26 cellular contexts compared by ENCODE assay signal in the genomic region with DNA sequence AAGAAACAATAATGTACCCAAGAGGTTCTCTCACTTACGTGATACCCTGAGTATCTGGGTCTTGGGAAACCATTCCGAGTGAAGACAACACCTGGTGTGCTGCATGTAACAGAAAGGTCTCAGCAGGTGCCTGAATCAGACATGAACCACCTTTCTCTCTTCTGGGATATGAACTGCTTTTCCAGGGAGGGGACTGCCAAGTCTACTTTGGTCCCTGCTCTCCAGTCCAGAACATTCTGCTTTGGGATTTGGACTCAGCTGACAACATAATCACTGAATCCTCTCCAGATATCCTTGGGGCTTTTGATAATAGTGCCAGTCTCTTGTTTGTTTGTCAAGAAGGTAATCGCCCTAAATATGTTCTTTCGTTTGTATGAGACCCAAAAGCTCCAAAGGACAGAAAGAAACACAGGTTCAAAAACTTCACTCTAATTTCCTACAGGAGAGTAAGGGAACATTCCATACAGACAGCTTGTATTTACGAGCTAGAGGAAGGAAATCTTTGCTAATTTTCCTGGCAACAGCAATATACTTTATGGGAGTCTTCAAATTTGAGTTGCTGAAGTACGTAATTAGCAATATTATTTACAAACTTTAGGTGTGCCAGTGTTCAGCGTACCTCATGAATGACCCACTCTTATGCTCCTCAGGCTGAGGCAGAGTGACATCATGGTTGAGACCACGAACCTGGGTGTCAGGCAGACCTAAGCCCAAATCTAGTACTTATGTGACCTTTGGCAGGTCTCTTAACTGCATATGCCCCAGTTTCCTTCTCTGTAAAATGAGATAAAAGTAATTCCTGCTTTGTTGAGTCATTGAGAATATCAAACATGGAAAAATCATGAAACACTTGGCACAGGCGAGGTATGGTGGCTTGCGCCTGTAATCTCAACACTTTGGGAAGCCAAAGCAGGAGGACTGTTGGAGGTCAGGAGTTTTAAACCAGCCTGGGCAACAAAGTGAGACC. TPM values are rescaled to one million over a fixed set of nuclear protein-coding genes. Genes with fewer than 3 reads are reported as not detected.
DNase-seq lines count a peak whose midpoint lies in the region; ATAC-seq, FAIRE-seq and TF ChIP-seq lines count a peak whose summit lies in the region.
"Had no signal": no experiment of that assay in that cellular context is flagged by ENCODE, and none has a peak within 500 bp of the region (broad histone marks: within the 10 kb centered on the region; RNA-seq: fewer than 3 reads in every experiment).

No MANE protein-coding gene starts in this region.

- no peak overlapping the region for H3K4me2 ChIP-seq in hepatocyte

- H2AFZ ChIP-seq in hepatocyte = no peak overlapping the region

- peak overlapping the region; percentile 26 for H3K27ac ChIP-seq in hepatocyte
- H3K27ac ChIP-seq in pancreas = peak overlapping the region in 2 of 4 donors; percentile 10 to 14
- H3K27ac ChIP-seq in aorta (ENCODE audit: low read depth in 1 of 2, low read length in 2 of 2) = no peak overlapping the region
- H3K27ac ChIP-seq: SK-N-MC had no signal

- WGBS in hepatocyte (ENCODE audit: low lambda C conversion rate, missing lambda C conversion rate) = 88% methylated on average over 10 of the region's 10 CpGs
- WGBS in pancreas, 2 donors = 71 to 74% methylated on average over 10 of the region's 10 CpGs
- WGBS in aorta, 2 donors = 84 to 85% methylated on average over 10 of the region's 10 CpGs

- no peaks in the 10 kb centered on the region for H3K9me2 ChIP-seq in hepatocyte (replicated peaks; ENCODE audit: insufficient read depth)

- ATAC-seq in Right ventricle myocardium inferior = peak; percentile 55
- ATAC-seq in pancreas = peak in 3 of 4 donors; percentile 13 to 44 (median 17)
- peak; percentile 45 for ATAC-seq in aorta (ENCODE audit: low FRiP score)
- ATAC-seq: activated CD4-positive, alpha-beta T cell treated with anti-CD3 and anti-CD28 coated beads for 36 hours; naive thymus-derived CD4-positive, alpha-beta T cell; stimulated activated naive CD8-positive, alpha-beta T cell treated with anti-CD3 and anti-CD28 coated beads, Interleukin-15, amount 100 ng/mL, for 72 hours had no signal

- H3K79me2 ChIP-seq in hepatocyte = peaks cover 7% of the 10 kb centered on the region

- TF ChIP-seq CTCF in hepatocyte (IDR thresholded peaks at IDR 0.05; ENCODE audit: poor library complexity) (no peak), pancreas (IDR thresholded peaks at IDR 0.05) (no peak), foreskin fibroblast (IDR thresholded peaks at IDR 0.05; ENCODE audit: low read depth, low read length) (no peak)

- no peaks in the 10 kb centered on the region for H3K36me3 ChIP-seq in hepatocyte (replicated peaks; ENCODE audit: insufficient read depth, low read depth)
- no peaks in the 10 kb centered on the region for H3K36me3 ChIP-seq in pancreas
- no peaks in the 10 kb centered on the region for H3K36me3 ChIP-seq in aorta (ENCODE audit: control insufficient read depth in 1 of 2, insufficient read depth in 2 of 2, low read length in 1 of 2)

- FAIRE-seq in pancreas (lab: Jason Lieb, UNC) = no peak
- FAIRE-seq: A204.1, G401.6 had no signal

- intact Hi-C loops in Right ventricle myocardium inferior (cut with DNase I) (loop anchor here (2.0 kb wide), 1 partner anchor 32 kb away; no protein-coding TSS in a partner anchor), cardiac septum (cut with DNase I) (no loop called here), pancreas (cut with DNase I) (no loop called here), aorta (cut with DNase I) (no loop called here)

- no peaks in the 10 kb centered on the region for H3K9me3 ChIP-seq in hepatocyte (ENCODE audit: low read depth)
- no peaks in the 10 kb centered on the region for H3K9me3 ChIP-seq in pancreas
- no peaks in the 10 kb centered on the region for H3K9me3 ChIP-seq in aorta (ENCODE audit: control insufficient read depth, low read length)

- peaks cover 37% of the 10 kb centered on the region for H3K4me1 ChIP-seq in hepatocyte (ENCODE audit: insufficient read depth)
- peaks cover 0 to 5% (median 2%) of the 10 kb centered on the region in 3 donors for H3K4me1 ChIP-seq in pancreas
- no peaks in the 10 kb centered on the region for H3K4me1 ChIP-seq in aorta (ENCODE audit: control insufficient read depth in 1 of 2, insufficient read depth in 2 of 2, low read length in 2 of 2)

- DNase-seq in Right ventricle myocardium inferior (ENCODE audit: missing footprints) (no peak), cardiac septum (ENCODE audit: low spot score) (no peak), hepatocyte (ENCODE audit: low spot score) (no peak), pancreas (no peak), aorta (no peak), A172 (ENCODE audit: low spot score) (no peak), foreskin fibroblast (no peak), kidney tubule cell (ENCODE audit: low spot score) (no peak)
- DNase-seq: activated CD4-positive, alpha-beta T cell treated with anti-CD3 and anti-CD28 coated beads for 36 hours; activated naive CD4-positive, alpha-beta T cell treated with anti-CD3 and anti-CD28 coated beads, Interleukin-2, amount 10 ng/mL, durations not matched to agents 7 days and 5 days; AML-193; amniotic stem cell; CD8-positive, alpha-beta memory T cell; hippocampal formation; mesendoderm; naive thymus-derived CD4-positive, alpha-beta T cell; NCI-H1694; NCI-H2171; NCI-H524; occipital lobe; stimulated activated CD4-positive, alpha-beta T cell treated with anti-CD3 and anti-CD28 coated beads, Interleukin-15, amount 100 ng/mL, for 24 hours; stimulated activated naive CD8-positive, alpha-beta T cell treated with anti-CD3 and anti-CD28 coated beads, Interleukin-15, amount 100 ng/mL, for 72 hours; trophoblast cell had no signal

- H3K27me3 ChIP-seq in hepatocyte (no peaks in the 10 kb centered on the region), pancreas (no peaks in the 10 kb centered on the region), aorta (ENCODE audit: control insufficient read depth in 1 of 2, insufficient read depth in 2 of 2, low read length in 1 of 2) (no peaks in the 10 kb centered on the region)

- H3K4me3 ChIP-seq in hepatocyte = no peak overlapping the region
- no peak overlapping the region for H3K4me3 ChIP-seq in pancreas
- H3K4me3 ChIP-seq in aorta (ENCODE audit: low read length in 2 of 2) = no peak overlapping the region
- H3K4me3 ChIP-seq in foreskin fibroblast (ENCODE audit: low read depth in 1 of 2, low read length in 2 of 2) = no peak overlapping the region
- H3K4me3 ChIP-seq: SK-N-MC had no signal

- no peaks in the 10 kb centered on the region for H4K20me1 ChIP-seq in hepatocyte (ENCODE audit: insufficient read depth, poor library complexity, severe bottlenecking)

RNA-seq across cellular contexts. Expression of gene ABLIM1, which starts 5.4 kb away (rescaled TPM):
- total RNA-seq in Right ventricle myocardium inferior = 730 TPM
- 473 TPM for total RNA-seq in cardiac septum
- total RNA-seq in hepatocyte = 31.6 and 37.9 TPM in 2 replicates
- polyA plus RNA-seq in hepatocyte = 19.8 and 20.8 TPM in 2 replicates
- 10 to 100 TPM; 28.1 to 44.5 (median 37.1) TPM for total RNA-seq in pancreas
- 10 to 100 TPM; 13.3 to 30.8 TPM for polyA plus RNA-seq in pancreas
- total RNA-seq in aorta = 100 to 1,000 TPM in 1 of 2 donors, 10 to 100 TPM in 1; 55.8 to 117 TPM
- polyA plus RNA-seq in aorta = 10 to 100 TPM; 13.6 to 14.5 TPM
- 1.8 and 2.3 TPM in 2 replicates for total RNA-seq in A172 (2014; rRNA removed; shearing (Covaris generic))
